Comparison of ENCODE assay signal across 23 cellular contexts in the genomic region with DNA sequence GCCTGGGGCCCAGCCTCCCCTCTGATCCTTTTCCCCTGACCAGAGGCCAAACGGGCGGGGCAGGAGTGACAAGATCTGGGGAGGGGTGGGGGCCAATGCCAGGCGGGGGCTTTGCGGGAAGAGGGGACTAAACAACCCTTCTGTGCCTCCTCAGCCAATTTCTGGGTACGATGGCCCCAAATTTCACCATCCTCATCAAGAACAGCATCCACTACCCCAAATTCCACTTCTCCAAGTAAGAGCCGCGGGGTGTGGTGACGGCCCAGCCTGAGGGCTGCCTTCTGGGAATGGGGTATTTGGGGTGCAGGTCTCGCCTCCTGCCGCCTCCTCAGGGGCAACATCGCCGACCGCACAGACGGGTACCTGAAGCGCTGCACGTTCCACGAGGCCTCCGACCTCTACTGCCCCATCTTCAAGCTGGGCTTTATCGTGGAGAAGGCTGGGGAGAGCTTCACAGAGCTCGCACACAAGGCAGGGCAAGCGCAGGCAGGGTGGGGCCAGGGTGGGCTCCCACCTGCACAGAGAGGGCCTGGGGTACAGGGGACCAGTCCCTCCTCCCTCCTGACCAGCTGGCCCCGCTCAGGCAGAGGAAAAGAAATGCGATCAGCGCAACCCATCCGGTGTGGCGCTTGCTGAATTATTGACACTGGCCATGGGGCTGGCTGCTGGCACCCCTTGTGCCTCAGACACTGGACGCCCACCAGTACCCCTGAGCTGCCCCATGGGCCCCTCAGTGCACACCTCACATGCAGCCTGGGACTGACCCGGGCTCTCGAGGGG. TPM values are rescaled to one million over a fixed set of nuclear protein-coding genes. Genes with fewer than 3 reads are reported as not detected.
"Had no signal": no experiment of that assay in that cellular context is flagged by ENCODE, and none has a peak within 500 bp of the region (broad histone marks: within the 10 kb centered on the region; RNA-seq: fewer than 3 reads in every experiment).

No MANE protein-coding gene starts in this region.

- H3K27ac ChIP-seq: ascending aorta, prostate gland, right atrium auricular region, stomach had no signal

- H3K4me3 ChIP-seq: ascending aorta, lung, prostate gland, right atrium auricular region, stomach had no signal

- H3K9me3 ChIP-seq: prostate gland had no signal

- H3K4me1 ChIP-seq: prostate gland had no signal

- DNase-seq: activated CD4-positive, alpha-beta T cell treated with anti-CD3 and anti-CD28 coated beads for 48 hours; activated CD4-positive, CD25-positive, alpha-beta regulatory T cell; activated CD8-positive, alpha-beta memory T cell treated with anti-CD3 and anti-CD28 coated beads, Interleukin-2, amount 50 U/mL, for 4 hours; activated naive CD4-positive, alpha-beta T cell treated with anti-CD3 and anti-CD28 coated beads for 36 hours; activated T-cell treated with anti-CD3 and anti-CD28 coated beads, Interleukin-2, amount 50 U/mL, for 4 hours; cortex of kidney; foreskin melanocyte; glutamatergic neuron; hippocampal formation; islet precursor cell; left colon; nephron progenitor cell; occipital lobe; stimulated activated CD4-positive, alpha-beta T cell treated with anti-CD3 and anti-CD28 coated beads, Interleukin-2, amount 100 ng/mL, for 24 hours; stomach; T1000; trophoblast cell had no signal

- ATAC-seq: activated T-cell treated with anti-CD3 and anti-CD28 coated beads, Interleukin-2, amount 50 U/mL, for 4 hours; left colon had no signal

- H3K4me3 Mint-ChIP-seq: activated naive CD4-positive, alpha-beta T cell treated with anti-CD3 and anti-CD28 coated beads for 36 hours; activated T-cell treated with anti-CD3 and anti-CD28 coated beads, Interleukin-2, amount 50 U/mL, for 4 hours; nephron progenitor cell had no signal

- H3K9me3 Mint-ChIP-seq: activated T-cell treated with anti-CD3 and anti-CD28 coated beads, Interleukin-2, amount 50 U/mL, for 4 hours had no signal

- H3K27ac Mint-ChIP-seq: activated naive CD4-positive, alpha-beta T cell treated with anti-CD3 and anti-CD28 coated beads for 36 hours; nephron progenitor cell had no signal

- H3K36me3 ChIP-seq: prostate gland had no signal

RNA-seq across cellular contexts. Expression of a gene that starts 1.7 kb away (rescaled TPM):
- total RNA-seq: activated naive CD4-positive, alpha-beta T cell treated with anti-CD3 and anti-CD28 coated beads for 36 hours; activated T-cell treated with anti-CD3 and anti-CD28 coated beads, Interleukin-2, amount 50 U/mL, for 4 hours; ascending aorta; occipital lobe; right atrium auricular region; skeletal muscle tissue; stomach; temporal lobe had no signal

RNA-seq across cellular contexts. Expression of a gene that starts 9.9 kb away (rescaled TPM):
- total RNA-seq: activated naive CD4-positive, alpha-beta T cell treated with anti-CD3 and anti-CD28 coated beads for 36 hours; activated T-cell treated with anti-CD3 and anti-CD28 coated beads, Interleukin-2, amount 50 U/mL, for 4 hours; ascending aorta; left colon; occipital lobe; right atrium auricular region; stomach; temporal lobe had no signal
